In the genomic region with DNA sequence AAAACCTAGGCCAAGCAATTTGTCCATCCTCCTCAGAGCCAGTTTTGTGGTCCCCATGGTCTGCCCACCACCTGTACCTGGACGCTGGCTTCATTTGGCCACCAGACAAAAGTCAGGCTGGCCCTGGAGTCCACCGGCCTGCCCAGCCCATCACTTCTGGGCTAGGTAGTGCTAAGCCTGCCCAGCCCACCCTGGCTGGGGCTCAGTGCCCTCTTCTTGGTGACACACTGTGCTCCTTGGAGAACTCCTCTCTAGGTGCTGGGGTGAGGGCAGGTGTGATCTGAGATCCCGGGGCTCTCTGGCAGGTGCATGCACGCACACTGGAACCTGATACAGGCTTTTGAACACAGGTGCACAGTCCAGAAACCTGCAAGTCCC, we compare ENCODE assay signal across 10 cellular contexts. TPM values are rescaled to one million over a fixed set of nuclear protein-coding genes. Genes with fewer than 3 reads are reported as not detected.
A peak's percentile ranks its signal among the peaks of the same experiment; 100 is the strongest.
DNase-seq lines count a peak whose midpoint lies in the region; ATAC-seq, FAIRE-seq and TF ChIP-seq lines count a peak whose summit lies in the region.
"Had no signal": no experiment of that assay in that cellular context is flagged by ENCODE, and none has a peak within 500 bp of the region (broad histone marks: within the 10 kb centered on the region; RNA-seq: fewer than 3 reads in every experiment).

No MANE protein-coding gene starts in this region.

- no peaks in the 10 kb centered on the region for H3K9me1 ChIP-seq in keratinocyte (ENCODE audit: control insufficient read depth, extremely low read depth, insufficient read depth, low read length)

- H3K27ac ChIP-seq in keratinocyte (ENCODE audit: control insufficient read depth, insufficient read depth, low read length) (no peak overlapping the region), thoracic aorta (peak overlapping the region; percentile 35 to 82)

- no peaks in the 10 kb centered on the region for H3K9me3 ChIP-seq in keratinocyte (ENCODE audit: control insufficient read depth, low read depth, low read length)
- no peaks in the 10 kb centered on the region for H3K9me3 ChIP-seq in thoracic aorta

- H3K9ac ChIP-seq in keratinocyte (ENCODE audit: control insufficient read depth, extremely low read depth, insufficient read depth, low read length): peak overlapping the region; percentile 77

- no peak overlapping the region for H2AFZ ChIP-seq in keratinocyte (ENCODE audit: control insufficient read depth, low read length)

- no peaks in the 10 kb centered on the region for H3K79me2 ChIP-seq in keratinocyte (ENCODE audit: control insufficient read depth, insufficient read depth, low read length)

- no peak for DNase-seq in activated T-cell treated with anti-CD3 and anti-CD28 coated beads, Interleukin-2, amount 50 U/mL, for 4 hours
- no peak for DNase-seq in activated T-cell treated with anti-CD3 and anti-CD28 coated beads, Interleukin-2, amount 50 U/mL, for 48 hours
- DNase-seq in activated T-helper 1 cell treated with anti-CD3 and anti-CD28 coated beads, Interleukin-12 subunit alpha, Interleukin-12 subunit beta, Interleukin-2, Interleukin-4 antibody, amounts not matched to agents 30 ng/mL and 10 ng/mL and 1 ng/mL, durations not matched to agents 14 hours and 24 hours and 36 hours (ENCODE audit: low spot score): no peak
- DNase-seq in keratinocyte (ENCODE audit: low read depth, low spot score): no peak
- no peak for DNase-seq in thoracic aorta (ENCODE audit: low spot score)
- no peak for DNase-seq in GM19238 (ENCODE audit: insufficient read length, low spot score)
- no peak for DNase-seq in NCI-H524 treated with DMSO at 0.1 percent for 48 hours (lab: John Stamatoyannopoulos, UW)
- DNase-seq: DMS153, NCI-H748 treated with DMSO at 0.1 percent for 48 hours had no signal

- no peak for TF ChIP-seq CTCF in keratinocyte (optimal IDR thresholded peaks at IDR 0.05 in 1 of 3, IDR thresholded peaks at IDR 0.05 in 1 of 3, conservative IDR thresholded peaks at IDR 0.05 in 1 of 3; ENCODE audit: extremely low read depth in 1 of 3, insufficient read depth in 2 of 3, low read length in 3 of 3)
- TF ChIP-seq CTCF in thoracic aorta (IDR thresholded peaks at IDR 0.05): no peak

- dilution Hi-C loops in keratinocyte (cut with MboI; ENCODE audit: extremely low pct_ligation_motif_present, low sequenced_read_pairs): no loop called here

- H3K4me3 Mint-ChIP-seq in activated T-cell treated with anti-CD3 and anti-CD28 coated beads, Interleukin-2, amount 50 U/mL, for 4 hours: peak overlapping the region; percentile 87
- H3K4me3 Mint-ChIP-seq in activated T-helper 1 cell treated with anti-CD3 and anti-CD28 coated beads, Interleukin-12 subunit alpha, Interleukin-12 subunit beta, Interleukin-2, Interleukin-4 antibody, amounts not matched to agents 30 ng/mL and 10 ng/mL and 1 ng/mL, durations not matched to agents 14 hours and 24 hours and 36 hours: peak overlapping the region; percentile 74

- H4K20me1 ChIP-seq in keratinocyte (ENCODE audit: control insufficient read depth, extremely low read depth, insufficient read depth, low read length): no peaks in the 10 kb centered on the region

- no peaks in the 10 kb centered on the region for H3K9me3 Mint-ChIP-seq in activated T-cell treated with anti-CD3 and anti-CD28 coated beads, Interleukin-2, amount 50 U/mL, for 4 hours
- no peaks in the 10 kb centered on the region for H3K9me3 Mint-ChIP-seq in activated T-helper 1 cell treated with anti-CD3 and anti-CD28 coated beads, Interleukin-12 subunit alpha, Interleukin-12 subunit beta, Interleukin-2, Interleukin-4 antibody, amounts not matched to agents 30 ng/mL and 10 ng/mL and 1 ng/mL, durations not matched to agents 14 hours and 24 hours and 36 hours

- no peaks in the 10 kb centered on the region for H3K27me3 ChIP-seq in keratinocyte (ENCODE audit: control insufficient read depth, extremely low read depth, insufficient read depth, low read length)
- H3K27me3 ChIP-seq in thoracic aorta (replicated peaks; ENCODE audit: insufficient read depth): no peaks in the 10 kb centered on the region

- no peaks in the 10 kb centered on the region for H3K27me3 Mint-ChIP-seq in activated T-cell treated with anti-CD3 and anti-CD28 coated beads, Interleukin-2, amount 50 U/mL, for 4 hours (ENCODE audit: low read depth)
- H3K27me3 Mint-ChIP-seq in activated T-helper 1 cell treated with anti-CD3 and anti-CD28 coated beads, Interleukin-12 subunit alpha, Interleukin-12 subunit beta, Interleukin-2, Interleukin-4 antibody, amounts not matched to agents 30 ng/mL and 10 ng/mL and 1 ng/mL, durations not matched to agents 14 hours and 24 hours and 36 hours (ENCODE audit: insufficient read depth): peaks cover 9% of the 10 kb centered on the region

- H3K36me3 ChIP-seq in keratinocyte (ENCODE audit: control insufficient read depth in 2 of 2, extremely low read depth in 1 of 2, insufficient read depth in 2 of 2, low read length in 2 of 2) (no peaks in the 10 kb centered on the region), thoracic aorta (no peaks in the 10 kb centered on the region)

- peaks cover 16% of the 10 kb centered on the region for H3K4me1 Mint-ChIP-seq in activated T-cell treated with anti-CD3 and anti-CD28 coated beads, Interleukin-2, amount 50 U/mL, for 4 hours (ENCODE audit: low read depth)
- H3K4me1 Mint-ChIP-seq in activated T-helper 1 cell treated with anti-CD3 and anti-CD28 coated beads, Interleukin-12 subunit alpha, Interleukin-12 subunit beta, Interleukin-2, Interleukin-4 antibody, amounts not matched to agents 30 ng/mL and 10 ng/mL and 1 ng/mL, durations not matched to agents 14 hours and 24 hours and 36 hours (ENCODE audit: low read depth): peaks cover 15% of the 10 kb centered on the region

- no peak overlapping the region for H3K27ac Mint-ChIP-seq in activated T-helper 1 cell treated with anti-CD3 and anti-CD28 coated beads, Interleukin-12 subunit alpha, Interleukin-12 subunit beta, Interleukin-2, Interleukin-4 antibody, amounts not matched to agents 30 ng/mL and 10 ng/mL and 1 ng/mL, durations not matched to agents 14 hours and 24 hours and 36 hours

- peak overlapping the region; percentile 92 for H3K4me2 ChIP-seq in keratinocyte (ENCODE audit: control insufficient read depth, extremely low read depth, insufficient read depth, low read depth, low read length)

- intact Hi-C loops in activated T-helper 1 cell treated with anti-CD3 and anti-CD28 coated beads, Interleukin-12 subunit alpha, Interleukin-12 subunit beta, Interleukin-2, Interleukin-4 antibody, amounts not matched to agents 30 ng/mL and 10 ng/mL and 1 ng/mL, durations not matched to agents 14 hours and 24 hours and 36 hours (cut with micrococcal nuclease): no loop called here

- H3K4me3 ChIP-seq in keratinocyte (ENCODE audit: control insufficient read depth in 2 of 3, extremely low read depth in 1 of 3, insufficient read depth in 2 of 3, low read depth in 1 of 3, low read length in 3 of 3) (peak overlapping the region in 1 of 3 experiments; percentile 79), thoracic aorta (peak overlapping the region; percentile 90)

- H3K4me1 ChIP-seq in keratinocyte (ENCODE audit: control insufficient read depth, extremely low read depth, insufficient read depth, low read length) (peaks cover 15% of the 10 kb centered on the region), thoracic aorta (ENCODE audit: control insufficient read depth in 1 of 2, low read depth in 2 of 2) (peaks cover 13 to 19% of the 10 kb centered on the region in 2 donors)

- H3K36me3 Mint-ChIP-seq in activated T-cell treated with anti-CD3 and anti-CD28 coated beads, Interleukin-2, amount 50 U/mL, for 4 hours (ENCODE audit: insufficient read depth): peaks cover 5% of the 10 kb centered on the region
- H3K36me3 Mint-ChIP-seq in activated T-helper 1 cell treated with anti-CD3 and anti-CD28 coated beads, Interleukin-12 subunit alpha, Interleukin-12 subunit beta, Interleukin-2, Interleukin-4 antibody, amounts not matched to agents 30 ng/mL and 10 ng/mL and 1 ng/mL, durations not matched to agents 14 hours and 24 hours and 36 hours (ENCODE audit: low read depth): peaks cover 3% of the 10 kb centered on the region

- no peak for FAIRE-seq in keratinocyte (lab: Jason Lieb, UNC)

- ATAC-seq in activated T-cell treated with anti-CD3 and anti-CD28 coated beads, Interleukin-2, amount 50 U/mL, for 4 hours: no peak
- no peak for ATAC-seq in thoracic aorta (ENCODE audit: insufficient number of reproducible peaks, low FRiP score, low read depth)
- ATAC-seq in GM21576 (IDR thresholded peaks at IDR 0.05; ENCODE audit: unreplicated experiment): no peak

RNA-seq across cellular contexts. Expression of a gene that starts 1.1 kb away (rescaled TPM):
- 10 to 100 TPM; 10.5 to 16.9 (median 11.1) TPM for total RNA-seq in activated T-cell treated with anti-CD3 and anti-CD28 coated beads, Interleukin-2, amount 50 U/mL, for 4 hours
- 7.1 and 7.3 TPM in 2 replicates for total RNA-seq in activated T-helper 1 cell treated with anti-CD3 and anti-CD28 coated beads, Interleukin-12 subunit alpha, Interleukin-12 subunit beta, Interleukin-2, Interleukin-4 antibody, amounts not matched to agents 30 ng/mL and 10 ng/mL and 1 ng/mL, durations not matched to agents 14 hours and 24 hours and 36 hours
- polyA plus RNA-seq in keratinocyte: 1.3 to 2.4 TPM (median 1.8 TPM) in 3 replicates
- 0.91 TPM for polyA plus RNA-seq in keratinocyte (2011; ENCODE audit: low read depth)
- polyA plus RNA-seq in keratinocyte (2011; cell fraction: cytosol; rRNA removed): 1.0 and 1.2 TPM in 2 replicates
- polyA plus RNA-seq in keratinocyte (2011; cell fraction: nucleus; rRNA removed): 2.1 and 2.3 TPM in 2 replicates
- 1.8 and 2.5 TPM in 2 replicates for polyA plus RNA-seq in keratinocyte (2012; ENCODE audit: low replicate concordance)
- polyA minus RNA-seq in keratinocyte: 1.4 to 3.7 TPM (median 2.8 TPM) in 3 replicates
- polyA minus RNA-seq in keratinocyte (2011; cell fraction: cytosol; rRNA and poly(A)+ RNA removed): 2.3 TPM
- 0.84 and 1.6 TPM in 2 replicates for polyA minus RNA-seq in keratinocyte (2011; cell fraction: nucleus; rRNA and poly(A)+ RNA removed)
- 10 to 100 TPM; 17.1 to 17.9 TPM for total RNA-seq in thoracic aorta

RNA-seq across cellular contexts. Expression of a gene that starts 15.0 kb away (rescaled TPM):
- total RNA-seq in activated T-cell treated with anti-CD3 and anti-CD28 coated beads, Interleukin-2, amount 50 U/mL, for 4 hours: 10 to 100 TPM; 11.6 to 11.9 (median 11.8) TPM
- 12.6 and 12.7 TPM in 2 replicates for total RNA-seq in activated T-helper 1 cell treated with anti-CD3 and anti-CD28 coated beads, Interleukin-12 subunit alpha, Interleukin-12 subunit beta, Interleukin-2, Interleukin-4 antibody, amounts not matched to agents 30 ng/mL and 10 ng/mL and 1 ng/mL, durations not matched to agents 14 hours and 24 hours and 36 hours
- 9.6 to 15.2 TPM (median 9.9 TPM) in 3 replicates for polyA plus RNA-seq in keratinocyte
- polyA plus RNA-seq in keratinocyte (2011; ENCODE audit: low read depth): 4.3 TPM
- 7.7 and 11.8 TPM in 2 replicates for polyA plus RNA-seq in keratinocyte (2011; cell fraction: cytosol; rRNA removed)
- 29.4 and 40.3 TPM in 2 replicates for polyA plus RNA-seq in keratinocyte (2011; cell fraction: nucleus; rRNA removed)
- polyA plus RNA-seq in keratinocyte (2012; ENCODE audit: low replicate concordance): 12.7 and 18.5 TPM in 2 replicates
- polyA minus RNA-seq in keratinocyte: 8.4 to 11.4 TPM (median 9.6 TPM) in 3 replicates
- polyA minus RNA-seq in keratinocyte (2011; cell fraction: cytosol; rRNA and poly(A)+ RNA removed): 14.0 TPM
- 13.3 and 15.0 TPM in 2 replicates for polyA minus RNA-seq in keratinocyte (2011; cell fraction: nucleus; rRNA and poly(A)+ RNA removed)
- 10 to 100 TPM; 11.4 to 12.2 TPM for total RNA-seq in thoracic aorta

RNA-seq across cellular contexts. Expression of a gene that starts 38.8 kb away (rescaled TPM):
- total RNA-seq in activated T-cell treated with anti-CD3 and anti-CD28 coated beads, Interleukin-2, amount 50 U/mL, for 4 hours: 100 to 1,000 TPM; 140 to 147 (median 142) TPM
- 117 TPM in 2 replicates for total RNA-seq in activated T-helper 1 cell treated with anti-CD3 and anti-CD28 coated beads, Interleukin-12 subunit alpha, Interleukin-12 subunit beta, Interleukin-2, Interleukin-4 antibody, amounts not matched to agents 30 ng/mL and 10 ng/mL and 1 ng/mL, durations not matched to agents 14 hours and 24 hours and 36 hours
- polyA plus RNA-seq in keratinocyte: 71.4 to 109 TPM (median 80.2 TPM) in 3 replicates
- 42.1 TPM for polyA plus RNA-seq in keratinocyte (2011; ENCODE audit: low read depth)
- 44.9 and 71.5 TPM in 2 replicates for polyA plus RNA-seq in keratinocyte (2011; cell fraction: cytosol; rRNA removed)
- polyA plus RNA-seq in keratinocyte (2011; cell fraction: nucleus; rRNA removed): 56.6 and 70.5 TPM in 2 replicates
- 51.8 and 76.0 TPM in 2 replicates for polyA plus RNA-seq in keratinocyte (2012; ENCODE audit: low replicate concordance)
- 77.5 to 146 TPM (median 102 TPM) in 3 replicates for polyA minus RNA-seq in keratinocyte
- polyA minus RNA-seq in keratinocyte (2011; cell fraction: cytosol; rRNA and poly(A)+ RNA removed): 95.0 TPM
- 45.6 and 96.0 TPM in 2 replicates for polyA minus RNA-seq in keratinocyte (2011; cell fraction: nucleus; rRNA and poly(A)+ RNA removed)
- 10 to 100 TPM; 53.2 to 95.0 TPM for total RNA-seq in thoracic aorta
